Comparison of ENCODE assay signal across 12 cellular contexts in genomic region chr7:130372813-130373212, GRCh38. TPM values are rescaled to one million over a fixed set of nuclear protein-coding genes. Genes with fewer than 3 reads are reported as not detected.
A peak's percentile ranks its signal among the peaks of the same experiment; 100 is the strongest.
DNase-seq lines count a peak whose midpoint lies in the region; ATAC-seq and TF ChIP-seq lines count a peak whose summit lies in the region.
"Had no signal": no experiment of that assay in that cellular context is flagged by ENCODE, and none has a peak within 500 bp of the region (broad histone marks: within the 10 kb centered on the region; RNA-seq: fewer than 3 reads in every experiment).

No MANE protein-coding gene starts in this region.

- H3K36me3 ChIP-seq in mucosa of rectum (ENCODE audit: control insufficient read depth in 2 of 2, insufficient read depth in 2 of 2, low read length in 2 of 2) (no peaks in the 10 kb centered on the region), stomach smooth muscle (ENCODE audit: control insufficient read depth in 2 of 2, insufficient read depth in 2 of 2, low read length in 2 of 2) (no peaks in the 10 kb centered on the region)

- no peaks in the 10 kb centered on the region for H3K27me3 Mint-ChIP-seq in chondrocyte (ENCODE audit: low read depth)
- H3K27me3 Mint-ChIP-seq in CD4-positive, alpha-beta T cell, result no peaks in the 10 kb centered on the region
- H3K27me3 Mint-ChIP-seq: CD4-positive, CD25-positive, alpha-beta regulatory T cell had no signal

- peak; percentile 55 for DNase-seq in LHCN-M2 (ENCODE audit: low read depth)
- DNase-seq in chondrocyte (ENCODE audit: low spot score), result no peak
- no peak for DNase-seq in A172 (ENCODE audit: low spot score)
- DNase-seq in CD4-positive, alpha-beta T cell, result no peak
- DNase-seq in NCI-H748 (lab: John Stamatoyannopoulos, UW; ENCODE audit: unreplicated experiment), result no peak
- DNase-seq: CD4-positive, CD25-positive, alpha-beta regulatory T cell; naive B cell; NCI-H2171 treated with DMSO at 0.1 percent for 48 hours; stimulated activated CD4-positive, alpha-beta T cell treated with anti-CD3 and anti-CD28 coated beads, Interleukin-2, amount 100 ng/mL, for 48 hours had no signal

- peaks cover 0 to 7% of the 10 kb centered on the region in 2 donors for H3K4me1 ChIP-seq in mucosa of rectum (ENCODE audit: control insufficient read depth in 2 of 2, insufficient read depth in 2 of 2, low read length in 2 of 2)
- H3K4me1 ChIP-seq in stomach smooth muscle (ENCODE audit: control insufficient read depth, insufficient read depth, low read length), result peaks cover 52% of the 10 kb centered on the region

- H3K4me1 Mint-ChIP-seq in chondrocyte (ENCODE audit: low read depth), result peaks cover 62% of the 10 kb centered on the region
- H3K4me1 Mint-ChIP-seq in CD4-positive, alpha-beta T cell (ENCODE audit: low read depth), result peaks cover 20% of the 10 kb centered on the region

- no peak overlapping the region for H3K9ac ChIP-seq in mucosa of rectum (ENCODE audit: low read depth in 1 of 2, low read length in 2 of 2)
- H3K9ac ChIP-seq in stomach smooth muscle (ENCODE audit: low read length in 2 of 2), result peak overlapping the region; percentile 22 to 35

- peak overlapping the region; percentile 22 for H3K4me3 Mint-ChIP-seq in chondrocyte (ENCODE audit: unreplicated experiment)
- no peak overlapping the region for H3K4me3 Mint-ChIP-seq in CD4-positive, alpha-beta T cell
- H3K4me3 Mint-ChIP-seq: CD4-positive, CD25-positive, alpha-beta regulatory T cell; naive B cell had no signal

- H3K27ac ChIP-seq in mucosa of rectum (ENCODE audit: low read depth in 2 of 2, low read length in 2 of 2), result peak overlapping the region; percentile 70 to 75
- peak overlapping the region; percentile 98 for H3K27ac ChIP-seq in stomach smooth muscle (ENCODE audit: low read length)
- H3K27ac ChIP-seq in CD4-positive, alpha-beta T cell (ENCODE audit: low read depth, low read length), result no peak overlapping the region

- no peaks in the 10 kb centered on the region for H3K27me3 ChIP-seq in mucosa of rectum (ENCODE audit: control insufficient read depth in 2 of 2, insufficient read depth in 2 of 2, low read length in 2 of 2)
- no peaks in the 10 kb centered on the region for H3K27me3 ChIP-seq in stomach smooth muscle (ENCODE audit: control insufficient read depth in 1 of 2, insufficient read depth in 2 of 2, low read length in 2 of 2)
- no peaks in the 10 kb centered on the region for H3K27me3 ChIP-seq in CD4-positive, alpha-beta T cell (ENCODE audit: control insufficient read depth, insufficient read depth, low read length)

- H3K4me3 ChIP-seq in mucosa of rectum (ENCODE audit: low read length in 2 of 2) (no peak overlapping the region), stomach smooth muscle (ENCODE audit: low read length in 2 of 2) (peak overlapping the region in 1 of 2 donors; percentile 8)

- peaks cover 3% of the 10 kb centered on the region for H3K36me3 Mint-ChIP-seq in chondrocyte (ENCODE audit: low read depth)
- no peaks in the 10 kb centered on the region for H3K36me3 Mint-ChIP-seq in CD4-positive, alpha-beta T cell (ENCODE audit: low read depth)
- H3K36me3 Mint-ChIP-seq: naive B cell had no signal

- POLR2A ChIA-PET in CD4-positive, alpha-beta T cell (lab: Charles Lee), result no interaction called here

- CTCF ChIA-PET in CD4-positive, alpha-beta T cell (lab: Charles Lee), result no interaction called here

- intact Hi-C loops in CD4-positive, alpha-beta T cell (cut with DNase I, micrococcal nuclease), result no loop called here

- H3K9me3 Mint-ChIP-seq in chondrocyte (ENCODE audit: low read depth), result peaks cover 11% of the 10 kb centered on the region
- peaks cover 6% of the 10 kb centered on the region for H3K9me3 Mint-ChIP-seq in CD4-positive, alpha-beta T cell

- no peak for ATAC-seq in HG02763 (IDR thresholded peaks at IDR 0.05; ENCODE audit: unreplicated experiment)
- ATAC-seq in CD4-positive, alpha-beta T cell (ENCODE audit: poor library complexity), result no peak

- no peak for TF ChIP-seq CTCF in chondrocyte (IDR thresholded peaks at IDR 0.05)
- no peak for TF ChIP-seq CTCF in CD4-positive, alpha-beta T cell (IDR thresholded peaks at IDR 0.05)

- H3K9me3 ChIP-seq in mucosa of rectum (ENCODE audit: control insufficient read depth in 2 of 2, low read length in 2 of 2) (no peaks in the 10 kb centered on the region), stomach smooth muscle (ENCODE audit: control insufficient read depth in 2 of 2, low read length in 2 of 2) (peaks cover 0 to 7% of the 10 kb centered on the region in 2 donors)
- H3K9me3 ChIP-seq in CD4-positive, alpha-beta T cell (ENCODE audit: control insufficient read depth, low read length), result peaks cover 6% of the 10 kb centered on the region

- peak overlapping the region; percentile 100 for H3K27ac Mint-ChIP-seq in chondrocyte (ENCODE audit: unreplicated experiment)
- no peak overlapping the region for H3K27ac Mint-ChIP-seq in CD4-positive, alpha-beta T cell

RNA-seq across cellular contexts. Expression of gene CPA1, which starts 7.5 kb away (rescaled TPM):
- total RNA-seq in LHCN-M2 (2014; rRNA removed) (0.23 TPM in 1 of 2 replicates, not detected in the other), chondrocyte (0.20 TPM in 1 of 3 replicates, not detected in the others)
- 0.28 TPM for polyA plus RNA-seq in LHCN-M2 (2012)
- 0.34 and 2.6 TPM in 2 replicates for total RNA-seq in A172 (2014; rRNA removed; shearing (Covaris generic))
- not detected for total RNA-seq in CD4-positive, alpha-beta T cell
- total RNA-seq: CD4-positive, CD25-positive, alpha-beta regulatory T cell had no signal

RNA-seq across cellular contexts. Expression of gene CPA5, which starts 28.2 kb away (rescaled TPM):
- total RNA-seq in LHCN-M2 (2014; rRNA removed) (0.06 TPM in 1 of 2 replicates, not detected in the other), chondrocyte (not detected in 3 replicates)
- polyA plus RNA-seq in LHCN-M2 (2012), result 1.4 TPM
- 0.28 and 1.0 TPM in 2 replicates for total RNA-seq in A172 (2014; rRNA removed; shearing (Covaris generic))
- not detected for total RNA-seq in CD4-positive, alpha-beta T cell

Comparison
In these comparisons a context has a peak if more than half of its experiments do, and no peak if none do; other contexts are left out.
1. H3K9ac ChIP-seq: peak in stomach smooth muscle (2 of 2); none in mucosa of rectum (0 of 2).